In genomic region chr2:85064927-85065630, GRCh38 we compare ENCODE assay signal across 25 cellular contexts.
A peak's percentile ranks its signal among the peaks of the same experiment; 100 is the strongest.
DNase-seq lines count a peak whose midpoint lies in the region; ATAC-seq and TF ChIP-seq lines count a peak whose summit lies in the region.
"Had no signal": no experiment of that assay in that cellular context is flagged by ENCODE, and none has a peak within 500 bp of the region (broad histone marks: within the 10 kb centered on the region; RNA-seq: fewer than 3 reads in every experiment).

No MANE protein-coding gene starts in this region.

- 0 out of 2 replicates have a peak, but pooled peaks cover 2% of the 10 kb centered on the region for H3F3A ChIP-seq in GM23338 (replicated peaks; ENCODE audit: low read depth)

- H3K9me2 ChIP-seq in GM23338 (ENCODE audit: insufficient read depth), result no peaks in the 10 kb centered on the region

- H3K4me1 ChIP-seq in GM23338 (ENCODE audit: insufficient read depth) (peaks cover 11% of the 10 kb centered on the region), ectodermal cell (ENCODE audit: control insufficient read depth, insufficient read depth, low read length) (peaks cover 18% of the 10 kb centered on the region)
- H3K4me1 ChIP-seq: Peyer's patch, psoas muscle, SJSA1 had no signal

- H3K36me3 ChIP-seq in GM23338 (ENCODE audit: insufficient read depth) (no peaks in the 10 kb centered on the region), ectodermal cell (ENCODE audit: control insufficient read depth, insufficient read depth, low read length) (no peaks in the 10 kb centered on the region)
- H3K36me3 ChIP-seq: esophagus squamous epithelium, neutrophil, Peyer's patch, SJSA1, stomach, tibial artery had no signal

- H3K27me3 Mint-ChIP-seq in GM23338 (ENCODE audit: insufficient read depth, low read depth, poor library complexity), result peaks cover 11% of the 10 kb centered on the region
- H3K27me3 Mint-ChIP-seq in nephron (ENCODE audit: low read depth), result peaks cover 20% of the 10 kb centered on the region

- no peak overlapping the region for H3K27ac ChIP-seq in GM23338 (ENCODE audit: low read depth)
- H3K27ac ChIP-seq in ectodermal cell (ENCODE audit: insufficient read depth, low read depth, low read length, poor library complexity, severe bottlenecking), result peak overlapping the region; percentile 38
- H3K27ac ChIP-seq: neutrophil, Peyer's patch, psoas muscle, SJSA1, stomach, tibial artery had no signal

- H3K36me3 Mint-ChIP-seq in GM23338 (ENCODE audit: low read depth), result no peaks in the 10 kb centered on the region
- H3K36me3 Mint-ChIP-seq in nephron (ENCODE audit: low read depth), result peaks cover 3% of the 10 kb centered on the region
- H3K36me3 Mint-ChIP-seq: CD14-positive monocyte had no signal

- H3K9me3 Mint-ChIP-seq in GM23338, result no peaks in the 10 kb centered on the region
- H3K9me3 Mint-ChIP-seq in nephron, result no peaks in the 10 kb centered on the region
- H3K9me3 Mint-ChIP-seq: T-helper 1 cell treated with Interleukin-12 subunit alpha and Interleukin-12 subunit beta and Interleukin-4 antibody, amounts not matched to agents 30 μg/mL and 1 μg/mL, for 36 hours had no signal

- 44 to 49% methylated on average over 13 to 14 of the region's 14 CpGs for WGBS in ectodermal cell, 2 experiments

- no peak for TF ChIP-seq CTCF in GM23338 (conservative IDR thresholded peaks at IDR 0.05; ENCODE audit: low read depth in 2 of 2)
- no peak for TF ChIP-seq CTCF in nephron (IDR thresholded peaks at IDR 0.05; ENCODE audit: unreplicated experiment in 3 of 3)

- DNase-seq in GM23338 (ENCODE audit: low spot score) (peak; percentile 57), NCI-H1694 treated with DMSO at 0.1 percent for 48 hours (lab: John Stamatoyannopoulos, UW) (peak; percentile 70), NOMO-1 (lab: John Stamatoyannopoulos, UW; ENCODE audit: unreplicated experiment in 2 of 2) (no peak), amniotic stem cell (lab: John Stamatoyannopoulos, UW) (no peak), RPMI8226 (no peak)
- DNase-seq: activated CD4-positive, alpha-beta T cell treated with anti-CD3 and anti-CD28 coated beads for 4 hours; activated naive CD4-positive, alpha-beta T cell; activated T-cell treated with anti-CD3 and anti-CD28 coated beads, Interleukin-2, amount 50 U/mL, for 48 hours; esophagus squamous epithelium; hypothalamus; NCI-H187; NCI-H226; NK-92 treated with Interleukin-12 subunit alpha and Interleukin-12 subunit beta, amount 100 ng/mL, for 24 hours; Peyer's patch; psoas muscle; stomach; tibial artery had no signal

- H3K27me3 ChIP-seq in GM23338 (ENCODE audit: insufficient read depth), result no peaks in the 10 kb centered on the region; the same call in 1 of the 2 replicates
- H3K27me3 ChIP-seq in ectodermal cell (ENCODE audit: control insufficient read depth, insufficient read depth, low read length, poor library complexity, severe bottlenecking), result no peaks in the 10 kb centered on the region
- H3K27me3 ChIP-seq: esophagus squamous epithelium, Peyer's patch had no signal

- H3K27ac Mint-ChIP-seq in GM23338, result no peak overlapping the region
- peak overlapping the region; percentile 33 to 80 (median 58) for H3K27ac Mint-ChIP-seq in nephron
- H3K27ac Mint-ChIP-seq: CD14-positive monocyte; T-helper 1 cell treated with Interleukin-12 subunit alpha and Interleukin-12 subunit beta and Interleukin-4 antibody, amounts not matched to agents 30 μg/mL and 1 μg/mL, for 36 hours had no signal

- no peaks in the 10 kb centered on the region for H3K79me2 ChIP-seq in GM23338 (replicated peaks; ENCODE audit: insufficient read depth)

- no peak overlapping the region for H3K4me3 Mint-ChIP-seq in GM23338
- H3K4me3 Mint-ChIP-seq in nephron, result peak overlapping the region in 1 of 3 experiments; percentile 32
- H3K4me3 Mint-ChIP-seq: CD14-positive monocyte; T-helper 1 cell treated with Interleukin-12 subunit alpha and Interleukin-12 subunit beta and Interleukin-4 antibody, amounts not matched to agents 30 μg/mL and 1 μg/mL, for 36 hours had no signal

- ATAC-seq in GM23338, result peak; percentile 60
- no peak for ATAC-seq in GM18511 (IDR thresholded peaks at IDR 0.05; ENCODE audit: unreplicated experiment)

- H3K4me3 ChIP-seq in GM23338 (no peak overlapping the region), ectodermal cell (ENCODE audit: insufficient read depth, low read depth, low read length) (no peak overlapping the region)
- H3K4me3 ChIP-seq: esophagus squamous epithelium, lung, Peyer's patch, psoas muscle, SJSA1, stomach, tibial artery had no signal

- no peaks in the 10 kb centered on the region for H4K20me1 ChIP-seq in GM23338 (replicated peaks; ENCODE audit: insufficient read depth)

- H3K4me2 ChIP-seq in GM23338, result peak overlapping the region; percentile 49

- H2AFZ ChIP-seq in GM23338, result no peak overlapping the region

- peaks cover 30% of the 10 kb centered on the region for H3K4me1 Mint-ChIP-seq in GM23338
- H3K4me1 Mint-ChIP-seq in nephron, result peaks cover 56% of the 10 kb centered on the region

- H3K9me3 ChIP-seq in ectodermal cell (ENCODE audit: control insufficient read depth, low read length), result no peaks in the 10 kb centered on the region
- H3K9me3 ChIP-seq: esophagus squamous epithelium, neutrophil, Peyer's patch, psoas muscle, SJSA1, stomach, tibial artery had no signal

TF ChIP-seq in GM23338, 12 proteins besides CTCF, POLR2A, EP300 and RAD21:
- TF ChIP-seq ZNF462 (CRISPR knock-in tag; IDR thresholded peaks at IDR 0.05) (peak; percentile 61; the same call in 1 of the 2 replicates), STAT1 (IDR thresholded peaks at IDR 0.05; ENCODE audit: unreplicated experiment) (no peak)

Comparison
In these comparisons a context has a peak if more than half of its experiments do, and no peak if none do; other contexts are left out.
1. DNase-seq: peak in GM23338 (single experiment) and NCI-H1694 treated with DMSO at 0.1 percent for 48 hours (single experiment); none in NOMO-1 (0 of 2), amniotic stem cell (single experiment) and RPMI8226 (single experiment).